In the genomic region with DNA sequence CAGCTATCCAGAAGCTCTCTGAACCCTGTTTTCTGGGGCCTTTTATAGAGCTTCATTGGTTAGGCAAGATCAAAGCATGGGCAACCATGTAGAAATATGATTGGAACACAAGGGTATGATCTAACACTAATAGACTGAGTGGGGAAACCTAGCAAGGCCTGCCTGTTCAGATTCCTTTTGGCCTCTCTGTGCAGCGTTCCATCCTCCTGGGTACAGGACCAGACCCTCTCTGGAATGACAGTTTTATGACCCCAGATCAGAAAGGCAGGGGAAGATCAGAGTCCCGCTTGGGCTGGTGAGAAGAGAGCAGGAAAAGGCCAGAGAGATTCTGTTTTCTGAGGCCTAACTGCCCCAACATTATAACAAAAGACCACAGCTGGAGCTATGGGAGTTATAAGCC, we compare ENCODE assay signal across 1 cellular context.
TF ChIP-seq lines count a peak whose summit lies in the region.

No MANE protein-coding gene starts in this region.

TF ChIP-seq in K562, 482 proteins besides CTCF, POLR2A, EP300 and RAD21:
- no peak for TF ChIP-seq RCOR1 (IDR thresholded peaks at IDR 0.05; ENCODE audit: borderline replicate concordance in 1 of 2, low read depth in 2 of 2, low read length in 2 of 2)
- TF ChIP-seq SRF (CRISPR knock-in tag; IDR thresholded peaks at IDR 0.05): no peak
- TF ChIP-seq MYBL2 (IDR thresholded peaks at IDR 0.05; ENCODE audit: low read depth): no peak
- TF ChIP-seq MYBL2 (CRISPR knock-in tag; IDR thresholded peaks at IDR 0.05; ENCODE audit: borderline replicate concordance): no peak
- no peak for TF ChIP-seq ARID3A (IDR thresholded peaks at IDR 0.05; ENCODE audit: borderline replicate concordance, low read depth, low read length)
- TF ChIP-seq PCBP1 (IDR thresholded peaks at IDR 0.05; ENCODE audit: low read depth, low read length, poor library complexity, severe bottlenecking): no peak
- no peak for TF ChIP-seq POU5F1 (IDR thresholded peaks at IDR 0.05; ENCODE audit: borderline replicate concordance, low read depth, low read length, partially characterized antibody)
- no peak for TF ChIP-seq STAG1 (CRISPR knock-in tag; IDR thresholded peaks at IDR 0.05; ENCODE audit: borderline replicate concordance)
TF ChIP-seq in K562: peak in this region for 0.
